Comparison of ENCODE assay signal across 3 cellular contexts in the genomic region with DNA sequence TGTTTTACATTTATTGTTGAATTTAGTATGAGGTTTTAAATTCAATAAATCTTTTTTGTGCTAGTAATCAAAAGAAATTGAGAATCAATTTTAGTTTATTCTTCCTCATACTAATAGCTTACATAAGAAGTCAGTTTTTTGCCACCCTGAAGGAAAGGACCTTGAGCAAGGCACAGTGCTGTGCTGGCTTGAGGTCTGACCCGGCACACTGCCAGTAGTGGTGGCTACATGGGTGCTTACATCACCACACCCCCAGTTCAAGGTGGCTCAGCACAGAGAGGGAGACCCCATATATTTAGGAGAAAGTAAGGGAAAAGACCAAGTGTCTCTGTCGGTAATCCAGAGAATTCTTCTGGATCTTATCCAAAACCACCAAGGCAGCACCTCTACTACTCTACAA.
"Had no signal": no experiment of that assay in that cellular context is flagged by ENCODE, and none has a peak within 500 bp of the region (broad histone marks: within the 10 kb centered on the region; RNA-seq: fewer than 3 reads in every experiment).

No MANE protein-coding gene starts in this region.

- DNase-seq: GDM1, GF-D8 had no signal

- ATAC-seq: GM12878 had no signal

- H3K4me3 ChIP-seq: GM12878 had no signal
